10 cellular contexts compared by ENCODE assay signal in the genomic region with DNA sequence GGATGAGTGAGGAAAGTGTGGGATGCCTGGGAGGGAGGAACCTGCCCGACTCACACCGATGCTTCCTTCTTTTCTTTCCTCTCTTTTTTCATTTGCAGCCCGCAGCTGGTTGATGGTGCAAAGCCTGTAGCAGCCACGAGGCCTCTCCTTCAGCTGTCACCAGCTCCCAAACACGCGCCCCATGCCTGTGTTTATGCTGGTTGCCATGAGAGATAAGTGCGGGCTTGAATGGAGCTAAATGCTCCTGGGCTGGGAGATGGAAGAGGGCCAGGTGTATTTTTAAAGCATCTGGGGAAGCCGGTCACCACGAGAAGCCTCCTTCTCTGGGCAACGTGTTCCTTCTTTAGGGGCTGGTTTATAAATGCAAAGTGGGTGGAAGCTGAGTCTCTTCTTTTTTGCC. TPM values are rescaled to one million over a fixed set of nuclear protein-coding genes. Genes with fewer than 3 reads are reported as not detected.
DNase-seq lines count a peak whose midpoint lies in the region; ATAC-seq and TF ChIP-seq lines count a peak whose summit lies in the region.
"Had no signal": no experiment of that assay in that cellular context is flagged by ENCODE, and none has a peak within 500 bp of the region (broad histone marks: within the 10 kb centered on the region; RNA-seq: fewer than 3 reads in every experiment).

No MANE protein-coding gene starts in this region.

- H3K4me1 ChIP-seq in foreskin keratinocyte, result no peaks in the 10 kb centered on the region
- H3K4me1 ChIP-seq in trophoblast cell (ENCODE audit: control insufficient read depth in 1 of 2, insufficient read depth in 2 of 2, low read length in 2 of 2), result peaks cover 3 to 5% of the 10 kb centered on the region in 2 experiments
- H3K4me1 ChIP-seq in MM.1S (ENCODE audit: low read length), result no peaks in the 10 kb centered on the region

- H3K14ac ChIP-seq in trophoblast cell (ENCODE audit: low read length), result no peak overlapping the region

- H3K9me3 ChIP-seq in trophoblast cell (ENCODE audit: insufficient read depth, low read depth, low read length) (no peaks in the 10 kb centered on the region), MM.1S (replicated peaks; ENCODE audit: insufficient read depth, low read length) (no peaks in the 10 kb centered on the region)

- no peaks in the 10 kb centered on the region for H3K36me3 ChIP-seq in trophoblast cell (ENCODE audit: control insufficient read depth in 1 of 2, insufficient read depth in 2 of 2, low read length in 2 of 2)
- H3K36me3 ChIP-seq in MM.1S (replicated peaks; ENCODE audit: insufficient read depth, low read length), result no peaks in the 10 kb centered on the region

- H3K18ac ChIP-seq in trophoblast cell (ENCODE audit: low read length), result no peak overlapping the region

- H3K23ac ChIP-seq in trophoblast cell (ENCODE audit: low read length), result no peak overlapping the region

- H3K27ac ChIP-seq in foreskin keratinocyte, result no peak overlapping the region
- no peak overlapping the region for H3K27ac ChIP-seq in trophoblast cell (ENCODE audit: low read depth, low read length)
- no peak overlapping the region for H3K27ac ChIP-seq in MM.1S (ENCODE audit: low read length)

- H4K91ac ChIP-seq in trophoblast cell (ENCODE audit: low read depth, low read length), result no peak overlapping the region

- no peaks in the 10 kb centered on the region for H3K79me1 ChIP-seq in trophoblast cell (ENCODE audit: low read length)

- H4K8ac ChIP-seq in trophoblast cell (ENCODE audit: low read depth, low read length), result no peak overlapping the region

- no peaks in the 10 kb centered on the region for H3F3A ChIP-seq in MM.1S (ENCODE audit: insufficient read depth, low read length)

- no CpG with 5 or more reads among the region's 10 CpGs for WGBS in trophoblast cell (ENCODE audit: extremely low coverage, insufficient coverage, insufficient read length)

- H2AFZ ChIP-seq in trophoblast cell (ENCODE audit: insufficient read depth, low read length, poor library complexity), result no peak overlapping the region
- H2AFZ ChIP-seq in MM.1S (ENCODE audit: low read length), result no peak overlapping the region

- H2BK12ac ChIP-seq in trophoblast cell (ENCODE audit: low read length), result no peak overlapping the region

- H3K4me3 ChIP-seq in trophoblast cell (ENCODE audit: low read depth, low read length) (no peak overlapping the region), MM.1S (ENCODE audit: low read length) (no peak overlapping the region)

- no peak overlapping the region for H3K4ac ChIP-seq in trophoblast cell (ENCODE audit: low read depth, low read length)

- H2BK120ac ChIP-seq in trophoblast cell (ENCODE audit: insufficient read depth, low read length, poor library complexity), result no peak overlapping the region

- no peaks in the 10 kb centered on the region for H3K9me2 ChIP-seq in MM.1S (replicated peaks; ENCODE audit: insufficient read depth, low read length)

- H2AK5ac ChIP-seq in trophoblast cell (ENCODE audit: low read length), result no peak overlapping the region

- peak; percentile 63 for ATAC-seq in foreskin keratinocyte
- no peak for ATAC-seq in GM19455 (IDR thresholded peaks at IDR 0.05; ENCODE audit: unreplicated experiment)
- ATAC-seq: activated CD4-positive, CD25-positive, alpha-beta regulatory T cell treated with anti-CD3 and anti-CD28 coated beads, Interleukin-2, amount 50 U/mL, for 24 hours had no signal

- TF ChIP-seq CTCF in foreskin keratinocyte (conservative IDR thresholded peaks at IDR 0.05) (no peak), MM.1S (IDR thresholded peaks at IDR 0.05; ENCODE audit: low read length) (no peak)

- in situ Hi-C loops in G401 (cut with HindIII; ENCODE audit: low sequenced_read_pairs), result no loop called here

- no peak overlapping the region for H2BK5ac ChIP-seq in trophoblast cell (ENCODE audit: low read depth, low read length, poor library complexity)

- H3K4me2 ChIP-seq in trophoblast cell (ENCODE audit: low read length) (no peak overlapping the region), MM.1S (ENCODE audit: low read depth, low read length) (no peak overlapping the region)

- H3K27me3 ChIP-seq in foreskin keratinocyte, result peaks cover 34% of the 10 kb centered on the region
- H3K27me3 ChIP-seq in trophoblast cell (ENCODE audit: insufficient read depth, low read length), result no peaks in the 10 kb centered on the region
- no peaks in the 10 kb centered on the region for H3K27me3 ChIP-seq in MM.1S (replicated peaks; ENCODE audit: insufficient read depth, low read length)

- H4K20me1 ChIP-seq in MM.1S (ENCODE audit: insufficient read depth, low read length), result no peaks in the 10 kb centered on the region

- H3K79me2 ChIP-seq in trophoblast cell (ENCODE audit: control insufficient read depth, insufficient read depth, low read length, poor library complexity) (no peaks in the 10 kb centered on the region), MM.1S (ENCODE audit: low read length) (no peaks in the 10 kb centered on the region)

- H3K9ac ChIP-seq in trophoblast cell (ENCODE audit: low read length) (no peak overlapping the region), MM.1S (ENCODE audit: low read length) (no peak overlapping the region)

- H4K12ac ChIP-seq in trophoblast cell (ENCODE audit: low read depth, low read length), result no peak overlapping the region

- DNase-seq in G401 (ENCODE audit: low spot score) (peak; percentile 65), NCI-H2171 treated with DMSO at 0.1 percent for 48 hours (lab: John Stamatoyannopoulos, UW) (peak; percentile 69), foreskin keratinocyte (no peak), trophoblast cell (peak; percentile 94 to 95), HT-29 (ENCODE audit: low spot score) (no peak), MM.1S (no peak)
- DNase-seq in activated CD8-positive, alpha-beta memory T cell treated with anti-CD3 and anti-CD28 coated beads, Interleukin-2, amount 50 U/mL, for 48 hours, result no peak
- DNase-seq: EL had no signal

RNA-seq across cellular contexts. Expression of a gene that starts 9.3 kb away (rescaled TPM):
- 0.17 and 0.68 TPM in 2 replicates for total RNA-seq in G401 (2014; rRNA removed; shearing (Covaris generic))
- total RNA-seq in foreskin keratinocyte, result 0.07 and 0.41 TPM in 2 replicates
- 0.11 and 0.19 TPM in 2 replicates for polyA plus RNA-seq in foreskin keratinocyte
- 1.1 and 1.3 TPM in 2 replicates for polyA plus RNA-seq in trophoblast cell (2013)
- not detected in 2 replicates for total RNA-seq in HT-29 (2014; rRNA removed; shearing (Covaris generic))

Comparison
In these comparisons a context has a peak if more than half of its experiments do, and no peak if none do; other contexts are left out.
1. DNase-seq: peak in G401 (single experiment), NCI-H2171 treated with DMSO at 0.1 percent for 48 hours (single experiment) and trophoblast cell (2 of 2); none in foreskin keratinocyte (0 of 2), activated CD8-positive, alpha-beta memory T cell treated with anti-CD3 and anti-CD28 coated beads, Interleukin-2, amount 50 U/mL, for 48 hours (single experiment), HT-29 (single experiment) and MM.1S (single experiment).